Comparison of ENCODE assay signal across 30 cellular contexts in the genomic region with DNA sequence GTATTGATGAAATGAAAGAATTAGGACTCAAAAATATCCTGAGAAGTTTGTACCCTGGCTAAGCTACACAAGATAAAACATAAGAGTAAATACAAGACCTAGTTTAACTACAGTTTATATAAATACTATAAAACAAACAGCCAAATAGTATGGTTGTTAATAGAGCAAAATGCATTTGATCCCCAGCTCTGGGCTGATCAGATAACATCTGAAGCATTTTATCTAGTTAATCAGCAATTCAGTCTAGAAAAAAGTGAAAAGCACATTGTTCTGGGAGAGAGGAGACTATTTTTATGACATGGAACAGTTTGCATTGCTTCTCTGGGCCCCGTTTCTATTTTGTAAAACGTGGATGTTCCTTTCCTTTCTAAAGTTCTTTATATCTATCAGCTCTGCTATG.
"Had no signal": no experiment of that assay in that cellular context is flagged by ENCODE, and none has a peak within 500 bp of the region (broad histone marks: within the 10 kb centered on the region; RNA-seq: fewer than 3 reads in every experiment).

No MANE protein-coding gene starts in this region.

- H3K4me3 Mint-ChIP-seq: activated CD8-positive, alpha-beta T cell treated with anti-CD3 and anti-CD28 coated beads for 36 hours; activated naive CD8-positive, alpha-beta T cell; activated T-cell treated with anti-CD3 and anti-CD28 coated beads, Interleukin-2, amount 50 U/mL, for 4 hours; activated T-helper 17 cell treated with anti-CD3 and anti-CD28 coated beads, Interleukin-2, amount 50 U/mL, for 72 hours; effector memory CD8-positive, alpha-beta T cell; T-helper 17 cell; T-helper 2 cell treated with Interferon-gamma antibody and Interleukin-4, amounts not matched to agents 5 μg/mL and 100 μg/mL, for 36 hours; WTC11 had no signal

- H3K9me3 Mint-ChIP-seq: activated CD8-positive, alpha-beta T cell treated with anti-CD3 and anti-CD28 coated beads for 36 hours; T-helper 2 cell treated with Interferon-gamma antibody and Interleukin-4, amounts not matched to agents 5 μg/mL and 100 μg/mL, for 36 hours; WTC11 had no signal

- H3K36me3 Mint-ChIP-seq: activated naive CD8-positive, alpha-beta T cell; WTC11 had no signal

- H3K4me1 ChIP-seq: esophagus squamous epithelium, gastroesophageal sphincter, heart right ventricle had no signal

- DNase-seq: activated CD4-positive, alpha-beta T cell treated with anti-CD3 and anti-CD28 coated beads for 48 hours; activated CD4-positive, alpha-beta T cell treated with anti-CD3 and anti-CD28 coated beads, Interleukin-2, amount 50 U/mL, for 1 hour; activated CD4-positive, alpha-beta T cell treated with anti-CD3 and anti-CD28 coated beads, Interleukin-2, amount 50 U/mL, for 48 hours; activated CD8-positive, alpha-beta memory T cell treated with anti-CD3 and anti-CD28 coated beads for 24 hours; activated CD8-positive, alpha-beta T cell treated with anti-CD3 and anti-CD28 coated beads for 36 hours; activated effector memory CD4-positive, alpha-beta T cell treated with Interleukin-2 at 50 U/mL for 16 hours; activated gamma-delta T cell treated with Interleukin-2 at 50 U/mL for 16 hours; activated naive CD4-positive, alpha-beta T cell treated with anti-CD3 and anti-CD28 coated beads, Interleukin-2, amount 50 U/mL, for 16 hours; activated naive CD4-positive, alpha-beta T cell treated with Interleukin-2 at 50 U/mL for 16 hours; activated T-cell treated with anti-CD3 and anti-CD28 coated beads, Interleukin-2, amount 50 U/mL, for 4 hours; amniotic stem cell; anterior cingulate cortex; brain microvascular endothelial cell; caudate nucleus; cortex of kidney; dermis blood vessel endothelial cell; effector CD4-positive, alpha-beta T cell; effector memory CD8-positive, alpha-beta T cell; esophagus squamous epithelium; foreskin melanocyte; heart right ventricle; T-helper 1 cell; T-helper 17 cell; T1000 had no signal

- H3K27ac ChIP-seq: brain microvascular endothelial cell, epithelial cell of prostate, esophagus squamous epithelium, gastroesophageal sphincter, heart right ventricle had no signal

- H3K36me3 ChIP-seq: brain microvascular endothelial cell, esophagus squamous epithelium, gastroesophageal sphincter, heart right ventricle had no signal

- H3K9me3 ChIP-seq: esophagus squamous epithelium, gastroesophageal sphincter, heart right ventricle had no signal

- H3K27ac Mint-ChIP-seq: activated CD8-positive, alpha-beta T cell treated with anti-CD3 and anti-CD28 coated beads for 36 hours; activated naive CD8-positive, alpha-beta T cell; activated T-helper 17 cell treated with anti-CD3 and anti-CD28 coated beads, Interleukin-2, amount 50 U/mL, for 72 hours; effector memory CD8-positive, alpha-beta T cell; T-helper 17 cell; T-helper 2 cell treated with Interferon-gamma antibody and Interleukin-4, amounts not matched to agents 5 μg/mL and 100 μg/mL, for 36 hours; WTC11 had no signal

- H3K4me3 ChIP-seq: esophagus squamous epithelium, gastroesophageal sphincter, heart right ventricle had no signal

- H3K27me3 Mint-ChIP-seq: activated naive CD8-positive, alpha-beta T cell; activated T-helper 17 cell treated with anti-CD3 and anti-CD28 coated beads, Interleukin-2, amount 50 U/mL, for 72 hours; effector memory CD8-positive, alpha-beta T cell; T-helper 17 cell had no signal

- H3K4me1 Mint-ChIP-seq: activated T-helper 17 cell treated with anti-CD3 and anti-CD28 coated beads, Interleukin-2, amount 50 U/mL, for 72 hours; T-helper 17 cell; WTC11 had no signal

- H3K27me3 ChIP-seq: brain microvascular endothelial cell, esophagus squamous epithelium, gastroesophageal sphincter, heart right ventricle had no signal

- ATAC-seq: activated CD8-positive, alpha-beta T cell treated with anti-CD3 and anti-CD28 coated beads for 36 hours; activated T-cell treated with anti-CD3 and anti-CD28 coated beads, Interleukin-2, amount 50 U/mL, for 4 hours; activated T-helper 17 cell treated with anti-CD3 and anti-CD28 coated beads, Interleukin-2, amount 50 U/mL, for 72 hours; effector memory CD8-positive, alpha-beta T cell; gastroesophageal sphincter; heart right ventricle; T-helper 17 cell; WTC11 had no signal
